29 cellular contexts compared by ENCODE assay signal in genomic region chr3:160768918-160769317, GRCh38.
"Had no signal": no experiment of that assay in that cellular context is flagged by ENCODE, and none has a peak within 500 bp of the region (broad histone marks: within the 10 kb centered on the region; RNA-seq: fewer than 3 reads in every experiment).

No MANE protein-coding gene starts in this region.

- ATAC-seq: activated CD8-positive, alpha-beta T cell treated with anti-CD3 and anti-CD28 coated beads for 36 hours; activated T-cell treated with anti-CD3 and anti-CD28 coated beads, Interleukin-2, amount 50 U/mL, for 72 hours; activated T-helper 17 cell treated with anti-CD3 and anti-CD28 coated beads, Interleukin-2, amount 50 U/mL, for 72 hours had no signal

- H3K27me3 ChIP-seq: ascending aorta, cardiac muscle cell had no signal

- H3K36me3 ChIP-seq: ascending aorta, cardiac muscle cell had no signal

- DNase-seq: activated CD4-positive, alpha-beta T cell treated with anti-CD3 and anti-CD28 coated beads, Interleukin-2, amount 10 ng/mL, durations not matched to agents 24 days and 14 days; activated CD4-positive, alpha-beta T cell treated with anti-CD3 and anti-CD28 coated beads, Interleukin-2, amount 50 U/mL, for 4 hours; activated CD8-positive, alpha-beta T cell treated with anti-CD3 and anti-CD28 coated beads for 36 hours; activated effector memory CD4-positive, alpha-beta T cell treated with anti-CD3 and anti-CD28 coated beads, Interleukin-2, amount 50 U/mL, for 16 hours; activated naive CD4-positive, alpha-beta T cell; activated naive CD4-positive, alpha-beta T cell treated with anti-CD3 and anti-CD28 coated beads, Interleukin-2, amount 50 U/mL, for 16 hours; activated naive CD8-positive, alpha-beta T cell treated with anti-CD3 and anti-CD28 coated beads for 36 hours; activated T-cell treated with anti-CD3 and anti-CD28 coated beads, Interleukin-2, amount 50 U/mL, for 1 hour; activated T-cell treated with anti-CD3 and anti-CD28 coated beads, Interleukin-2, amount 50 U/mL, for 72 hours; amygdala; Kasumi-1; MM.1S; MV-4-11; NCI-H1092; NCI-H1436 treated with DMSO at 0.1 percent for 48 hours; NCI-H1694 treated with DMSO at 0.1 percent for 48 hours; NCI-H2029; NCI-H2171; NCI-H510A; NCI-H526; NCI-H748 treated with DMSO at 0.1 percent for 48 hours; NK-92 treated with Interleukin-12 subunit alpha and Interleukin-12 subunit beta, amount 100 ng/mL, for 24 hours; PC-9; Right ventricle myocardium superior had no signal

- H3K9me3 ChIP-seq: ascending aorta had no signal

- H3K4me2 ChIP-seq: PC-9 had no signal

- H2AFZ ChIP-seq: PC-9 had no signal

- H3K4me3 ChIP-seq: ascending aorta, cardiac muscle cell, PC-9, SK-N-MC had no signal

- H3K4me1 ChIP-seq: ascending aorta had no signal

- H3K27ac ChIP-seq: ascending aorta, cardiac muscle cell, PC-9, RWPE1, SK-N-MC had no signal
